Comparison of ENCODE assay signal across 8 cellular contexts in genomic region chr1:64470670-64471217, GRCh38. TPM values are rescaled to one million over a fixed set of nuclear protein-coding genes. Genes with fewer than 3 reads are reported as not detected.
DNase-seq lines count a peak whose midpoint lies in the region; ATAC-seq and TF ChIP-seq lines count a peak whose summit lies in the region.

No MANE protein-coding gene starts in this region.

- TF ChIP-seq CTCF in heart right ventricle (IDR thresholded peaks at IDR 0.05) = no peak

- no peaks in the 10 kb centered on the region for H3K9me3 ChIP-seq in BLaER1 treated with 17β-estradiol and CSF1 and Interleukin-3, amounts not matched to agents 10 nM and 100 nM (replicated peaks in 1 of 11)
- no peaks in the 10 kb centered on the region for H3K9me3 ChIP-seq in heart right ventricle

- peak overlapping the region; percentile 95 to 99 (median 97) for H3K4me2 ChIP-seq in BLaER1 treated with 17β-estradiol and CSF1 and Interleukin-3, amounts not matched to agents 10 nM and 100 nM

- H3K36me3 ChIP-seq in BLaER1 treated with 17β-estradiol and CSF1 and Interleukin-3, amounts not matched to agents 10 nM and 100 nM = no peaks in the 10 kb centered on the region
- no peaks in the 10 kb centered on the region for H3K36me3 ChIP-seq in heart right ventricle

- H3K27ac ChIP-seq in BLaER1 treated with 17β-estradiol and CSF1 and Interleukin-3, amounts not matched to agents 10 nM and 100 nM = peak overlapping the region; percentile 43 to 92 (median 87); a peak in 21 of 22 replicates
- peak overlapping the region; percentile 71 to 90 (median 80) for H3K27ac ChIP-seq in heart right ventricle

- H3K4me1 ChIP-seq in BLaER1 treated with 17β-estradiol and CSF1 and Interleukin-3, amounts not matched to agents 10 nM and 100 nM = peaks cover 7 to 45% (median 32%) of the 10 kb centered on the region in 10 experiments; a peak in 19 of 20 replicates
- peaks cover 0 to 47% (median 24%) of the 10 kb centered on the region in 9 donors for H3K4me1 ChIP-seq in heart right ventricle

- peak overlapping the region; percentile 76 for H3K4me3 Mint-ChIP-seq in activated CD8-positive, alpha-beta T cell treated with anti-CD3 and anti-CD28 coated beads, Interleukin-2, amount 10 ng/mL, durations not matched to agents 7 days and 5 days

- H3K27me3 Mint-ChIP-seq in activated CD8-positive, alpha-beta T cell treated with anti-CD3 and anti-CD28 coated beads, Interleukin-2, amount 10 ng/mL, durations not matched to agents 7 days and 5 days (ENCODE audit: low read depth) = peaks cover 42% of the 10 kb centered on the region

- DNase-seq in activated CD8-positive, alpha-beta T cell treated with anti-CD3 and anti-CD28 coated beads, Interleukin-2, amount 10 ng/mL, durations not matched to agents 7 days and 5 days = no peak
- DNase-seq in heart right ventricle = peak; percentile 9 to 39
- peak; percentile 81 for DNase-seq in posterior vena cava (ENCODE audit: low spot score)
- no peak for DNase-seq in NCI-H774 (lab: John Stamatoyannopoulos, UW)
- no peak for DNase-seq in mesenteric fat pad (ENCODE audit: low spot score)

- no peaks in the 10 kb centered on the region for H3K9me3 Mint-ChIP-seq in activated CD8-positive, alpha-beta T cell treated with anti-CD3 and anti-CD28 coated beads, Interleukin-2, amount 10 ng/mL, durations not matched to agents 7 days and 5 days (ENCODE audit: insufficient read depth)

- H3K36me3 Mint-ChIP-seq in activated CD8-positive, alpha-beta T cell treated with anti-CD3 and anti-CD28 coated beads, Interleukin-2, amount 10 ng/mL, durations not matched to agents 7 days and 5 days (ENCODE audit: low read depth) = no peaks in the 10 kb centered on the region

- intact Hi-C loops in heart right ventricle (cut with DNase I) = loop anchor here in 9 of 10 donors (5.0 to 10.0 kb wide), 14 partner anchors 42 to 354 kb away; no protein-coding TSS in a partner anchor
- intact Hi-C loops in posterior vena cava (cut with DNase I) = loop anchor here in 1 of 2 donors (5.0 kb wide), 1 partner anchor 202 kb away; no protein-coding TSS in a partner anchor

- H4K20me1 ChIP-seq in BLaER1 treated with 17β-estradiol and CSF1 and Interleukin-3, amounts not matched to agents 10 nM and 100 nM = peaks cover 0 to 34% (median 3%) of the 10 kb centered on the region in 11 experiments; a peak in 6 of 22 replicates

- WGBS in heart right ventricle, 2 donors = 1% methylated on average over 40 to 41 of the region's 41 CpGs

- POLR2A ChIA-PET in activated CD8-positive, alpha-beta T cell treated with anti-CD3 and anti-CD28 coated beads, Interleukin-2, amount 10 ng/mL, durations not matched to agents 7 days and 5 days (lab: Charles Lee) = no interaction called here

- no peak overlapping the region for H3K27ac Mint-ChIP-seq in activated CD8-positive, alpha-beta T cell treated with anti-CD3 and anti-CD28 coated beads, Interleukin-2, amount 10 ng/mL, durations not matched to agents 7 days and 5 days

- peak overlapping the region; percentile 81 to 90 (median 88) for H3K4me3 ChIP-seq in BLaER1 treated with 17β-estradiol and CSF1 and Interleukin-3, amounts not matched to agents 10 nM and 100 nM
- peak overlapping the region; percentile 55 to 83 (median 75) for H3K4me3 ChIP-seq in heart right ventricle

- ATAC-seq in GM18909 (IDR thresholded peaks at IDR 0.05; ENCODE audit: poor library complexity, unreplicated experiment) = peak; percentile 26
- ATAC-seq in HG03565 (IDR thresholded peaks at IDR 0.05; ENCODE audit: unreplicated experiment) = peak; percentile 13
- ATAC-seq in activated CD8-positive, alpha-beta T cell treated with anti-CD3 and anti-CD28 coated beads, Interleukin-2, amount 10 ng/mL, durations not matched to agents 7 days and 5 days = peak; percentile 41
- ATAC-seq in heart right ventricle = peak; percentile 22 to 63 (median 44)

- H3K9ac ChIP-seq in BLaER1 treated with 17β-estradiol and CSF1 and Interleukin-3, amounts not matched to agents 10 nM and 100 nM = peak overlapping the region; percentile 79 to 93 (median 89)

- CTCF ChIA-PET in activated CD8-positive, alpha-beta T cell treated with anti-CD3 and anti-CD28 coated beads, Interleukin-2, amount 10 ng/mL, durations not matched to agents 7 days and 5 days (lab: Charles Lee) = no interaction called here

- H3K4me1 Mint-ChIP-seq in activated CD8-positive, alpha-beta T cell treated with anti-CD3 and anti-CD28 coated beads, Interleukin-2, amount 10 ng/mL, durations not matched to agents 7 days and 5 days (ENCODE audit: low read depth) = peaks cover 14% of the 10 kb centered on the region

- H3K27me3 ChIP-seq in BLaER1 treated with 17β-estradiol and CSF1 and Interleukin-3, amounts not matched to agents 10 nM and 100 nM = peaks cover 0 to 23% (median 6%) of the 10 kb centered on the region in 11 experiments; a peak in 8 of 22 replicates
- H3K27me3 ChIP-seq in heart right ventricle = peaks cover 0 to 52% (median 4%) of the 10 kb centered on the region in 7 donors

RNA-seq across cellular contexts. Expression of gene CACHD1, which starts 0.8 kb away (rescaled TPM):
- total RNA-seq in activated CD8-positive, alpha-beta T cell treated with anti-CD3 and anti-CD28 coated beads, Interleukin-2, amount 10 ng/mL, durations not matched to agents 7 days and 5 days = under 1 TPM; 0.55 to 0.68 TPM
- total RNA-seq in heart right ventricle = 1 to 10 TPM; 2.1 to 4.2 (median 2.4) TPM
- polyA plus RNA-seq in heart right ventricle = 1 to 10 TPM in 1 of 2 donors, under 1 TPM in 1; 0.87 to 3.1 TPM
- 10 to 100 TPM in 1 of 2 donors, 1 to 10 TPM in 1; 6.9 to 12.3 TPM for total RNA-seq in posterior vena cava
- 14.4 TPM for total RNA-seq in mesenteric fat pad

Comparison
In these comparisons a context has a peak if more than half of its experiments do, and no peak if none do; other contexts are left out.
1. DNase-seq: peak in heart right ventricle (2 of 2) and posterior vena cava (single experiment); none in activated CD8-positive, alpha-beta T cell treated with anti-CD3 and anti-CD28 coated beads, Interleukin-2, amount 10 ng/mL, durations not matched to agents 7 days and 5 days (single experiment), NCI-H774 (single experiment) and mesenteric fat pad (single experiment).
2. Peak in every context shown above with its lines, with median percentiles within 50 percentile points of each other: ATAC-seq.